Comparison of ENCODE assay signal across 1 cellular context in the genomic region with DNA sequence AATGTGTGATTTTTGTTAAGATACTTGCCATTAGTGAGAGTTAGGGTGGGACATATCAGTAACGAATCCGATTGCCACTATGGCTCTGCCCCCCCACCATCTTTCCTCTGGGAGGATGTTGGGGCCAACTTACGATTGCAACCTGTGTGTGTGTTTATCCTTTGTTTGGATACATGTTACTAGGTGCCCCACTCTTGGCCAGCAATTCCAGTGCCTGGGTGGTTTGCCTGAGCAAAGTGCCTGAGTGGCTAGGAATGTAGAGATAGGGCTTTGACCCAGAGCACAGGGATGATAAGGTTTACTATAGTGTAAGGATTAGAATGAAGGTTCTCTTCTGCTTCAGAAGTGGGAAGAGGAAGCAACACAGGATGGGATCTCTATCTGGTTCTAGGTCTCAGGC.
TF ChIP-seq lines count a peak whose summit lies in the region.

No MANE protein-coding gene starts in this region.

TF ChIP-seq in HepG2, 621 proteins besides CTCF, POLR2A, EP300 and RAD21:
- TF ChIP-seq, protein P1, sequence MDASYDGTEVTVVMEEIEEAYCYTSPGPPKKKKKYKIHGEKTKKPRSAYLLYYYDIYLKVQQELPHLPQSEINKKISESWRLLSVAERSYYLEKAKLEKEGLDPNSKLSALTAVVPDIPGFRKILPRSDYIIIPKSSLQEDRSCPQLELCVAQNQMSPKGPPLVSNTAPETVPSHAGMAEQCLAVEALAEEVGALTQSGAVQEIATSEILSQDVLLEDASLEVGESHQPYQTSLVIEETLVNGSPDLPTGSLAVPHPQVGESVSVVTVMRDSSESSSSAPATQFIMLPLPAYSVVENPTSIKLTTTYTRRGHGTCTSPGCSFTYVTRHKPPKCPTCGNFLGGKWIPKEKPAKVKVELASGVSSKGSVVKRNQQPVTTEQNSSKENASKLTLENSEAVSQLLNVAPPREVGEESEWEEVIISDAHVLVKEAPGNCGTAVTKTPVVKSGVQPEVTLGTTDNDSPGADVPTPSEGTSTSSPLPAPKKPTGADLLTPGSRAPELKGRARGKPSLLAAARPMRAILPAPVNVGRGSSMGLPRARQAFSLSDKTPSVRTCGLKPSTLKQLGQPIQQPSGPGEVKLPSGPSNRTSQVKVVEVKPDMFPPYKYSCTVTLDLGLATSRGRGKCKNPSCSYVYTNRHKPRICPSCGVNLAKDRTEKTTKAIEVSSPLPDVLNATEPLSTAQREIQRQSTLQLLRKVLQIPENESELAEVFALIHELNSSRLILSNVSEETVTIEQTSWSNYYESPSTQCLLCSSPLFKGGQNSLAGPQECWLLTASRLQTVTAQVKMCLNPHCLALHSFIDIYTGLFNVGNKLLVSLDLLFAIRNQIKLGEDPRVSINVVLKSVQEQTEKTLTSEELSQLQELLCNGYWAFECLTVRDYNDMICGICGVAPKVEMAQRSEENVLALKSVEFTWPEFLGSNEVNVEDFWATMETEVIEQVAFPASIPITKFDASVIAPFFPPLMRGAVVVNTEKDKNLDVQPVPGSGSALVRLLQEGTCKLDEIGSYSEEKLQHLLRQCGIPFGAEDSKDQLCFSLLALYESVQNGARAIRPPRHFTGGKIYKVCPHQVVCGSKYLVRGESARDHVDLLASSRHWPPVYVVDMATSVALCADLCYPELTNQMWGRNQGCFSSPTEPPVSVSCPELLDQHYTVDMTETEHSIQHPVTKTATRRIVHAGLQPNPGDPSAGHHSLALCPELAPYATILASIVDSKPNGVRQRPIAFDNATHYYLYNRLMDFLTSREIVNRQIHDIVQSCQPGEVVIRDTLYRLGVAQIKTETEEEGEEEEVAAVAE (CRISPR knock-in tag; IDR thresholded peaks at IDR 0.05; ENCODE audit: borderline replicate concordance), result no peak
- no peak for TF ChIP-seq ZFP1 (CRISPR knock-in tag; IDR thresholded peaks at IDR 0.05)
- TF ChIP-seq ZNF143 (CRISPR knock-in tag; IDR thresholded peaks at IDR 0.05), result no peak
- TF ChIP-seq ARNTL (CRISPR knock-in tag; IDR thresholded peaks at IDR 0.05), result no peak
- TF ChIP-seq ZNF577 (CRISPR knock-in tag; IDR thresholded peaks at IDR 0.05; ENCODE audit: borderline replicate concordance, low read depth), result no peak
- no peak for TF ChIP-seq IKZF1 (IDR thresholded peaks at IDR 0.05)
- TF ChIP-seq ZMYM3 (CRISPR knock-in tag; IDR thresholded peaks at IDR 0.05), result no peak
- TF ChIP-seq EHMT2 (IDR thresholded peaks at IDR 0.05; ENCODE audit: borderline replicate concordance, low read depth, low read length), result no peak
- no peak for TF ChIP-seq SALL2 (CRISPR knock-in tag; IDR thresholded peaks at IDR 0.05)
- no peak for TF ChIP-seq GFI1 (CRISPR knock-in tag; IDR thresholded peaks at IDR 0.05; ENCODE audit: borderline replicate concordance)
- no peak for TF ChIP-seq KAT2B (IDR thresholded peaks at IDR 0.05; ENCODE audit: borderline replicate concordance, low read depth, low read length)
- no peak for TF ChIP-seq MBD4 (IDR thresholded peaks at IDR 0.05; ENCODE audit: borderline replicate concordance, low read length)
- no peak for TF ChIP-seq ZNF207 (IDR thresholded peaks at IDR 0.05; ENCODE audit: borderline replicate concordance)
